Comparison of ENCODE assay signal across 19 cellular contexts in genomic region chr13:75137911-75138571, GRCh38.
DNase-seq lines count a peak whose midpoint lies in the region; ATAC-seq, FAIRE-seq and TF ChIP-seq lines count a peak whose summit lies in the region.
"Had no signal": no experiment of that assay in that cellular context is flagged by ENCODE, and none has a peak within 500 bp of the region (broad histone marks: within the 10 kb centered on the region; RNA-seq: fewer than 3 reads in every experiment).

No MANE protein-coding gene starts in this region.

- no peaks in the 10 kb centered on the region for H4K20me1 ChIP-seq in GM23248 (ENCODE audit: insufficient read depth)
- H4K20me1 ChIP-seq in astrocyte (ENCODE audit: insufficient read depth, low read length): no peaks in the 10 kb centered on the region
- no peaks in the 10 kb centered on the region for H4K20me1 ChIP-seq in endothelial cell of umbilical vein (replicated peaks; ENCODE audit: control insufficient read depth, extremely low read depth, insufficient read depth, low read length)

- H2BK5ac ChIP-seq in mesenchymal stem cell (ENCODE audit: low read depth, low read length, poor library complexity, severe bottlenecking): peak overlapping the region; percentile 86

- no peak for TF ChIP-seq CTCF in astrocyte (IDR thresholded peaks at IDR 0.05; ENCODE audit: insufficient read depth, low read depth, low read length)
- no peak for TF ChIP-seq CTCF in endothelial cell of umbilical vein (IDR thresholded peaks at IDR 0.05; ENCODE audit: extremely low read depth in 1 of 2, insufficient read depth in 1 of 2, low read depth in 1 of 2, low read length in 2 of 2)

- H3K4me1 Mint-ChIP-seq in astrocyte (ENCODE audit: low read depth, unreplicated experiment): peaks cover 43% of the 10 kb centered on the region
- H3K4me1 Mint-ChIP-seq: B cell; CD4-positive, alpha-beta memory T cell had no signal

- no peaks in the 10 kb centered on the region for H3K27me3 Mint-ChIP-seq in astrocyte (ENCODE audit: low read depth, unreplicated experiment)
- H3K27me3 Mint-ChIP-seq: B cell had no signal

- no peak overlapping the region for H3K18ac ChIP-seq in mesenchymal stem cell (ENCODE audit: low read depth in 1 of 2, low read length in 2 of 2)

- H3K27ac ChIP-seq in GM23248: no peak overlapping the region
- no peak overlapping the region for H3K27ac ChIP-seq in astrocyte (ENCODE audit: low read depth, low read length)
- H3K27ac ChIP-seq in endothelial cell of umbilical vein (ENCODE audit: insufficient read depth, low read depth, low read length): no peak overlapping the region
- no peak overlapping the region for H3K27ac ChIP-seq in mesenchymal stem cell (ENCODE audit: low read length, poor library complexity, severe bottlenecking)
- H3K27ac ChIP-seq: C4-2B, HL-60 had no signal

- WGBS in GM23248 (ENCODE audit: low coverage in 1 of 2, low lambda C conversion rate in 2 of 2, missing lambda C conversion rate in 2 of 2), 2 experiments: 54 to 57% methylated on average over 3 of the region's 3 CpGs
- WGBS in mesenchymal stem cell: 95% methylated on average over 3 of the region's 3 CpGs

- H3K9me1 ChIP-seq in endothelial cell of umbilical vein (replicated peaks; ENCODE audit: control insufficient read depth, extremely low read depth, insufficient read depth, low read length): no peaks in the 10 kb centered on the region

- H2BK120ac ChIP-seq in mesenchymal stem cell (ENCODE audit: low read depth, low read length): no peak overlapping the region

- POLR2A ChIA-PET in endothelial cell of umbilical vein (lab: Charles Lee): no interaction called here

- no peaks in the 10 kb centered on the region for H3K9me2 ChIP-seq in GM23248 (ENCODE audit: insufficient read depth)

- H3K9me3 Mint-ChIP-seq in astrocyte (ENCODE audit: unreplicated experiment): peaks cover 8% of the 10 kb centered on the region

- in situ Hi-C loops in GM23248 (cut with MboI): no loop called here

- no peaks in the 10 kb centered on the region for H3K79me2 ChIP-seq in GM23248 (ENCODE audit: insufficient read depth)
- H3K79me2 ChIP-seq in astrocyte (ENCODE audit: insufficient read depth, low read length): no peaks in the 10 kb centered on the region
- H3K79me2 ChIP-seq in endothelial cell of umbilical vein (ENCODE audit: control insufficient read depth, insufficient read depth, low read length): no peaks in the 10 kb centered on the region

- H3K27ac Mint-ChIP-seq in astrocyte (ENCODE audit: unreplicated experiment): peak overlapping the region; percentile 64
- H3K27ac Mint-ChIP-seq: B cell; CD4-positive, alpha-beta memory T cell had no signal

- H4K91ac ChIP-seq in mesenchymal stem cell (ENCODE audit: low read length): no peak overlapping the region

- no peak overlapping the region for H4K8ac ChIP-seq in mesenchymal stem cell (ENCODE audit: low read length)

- H3K4me2 ChIP-seq in GM23248 (ENCODE audit: unreplicated experiment) (no peak overlapping the region), astrocyte (ENCODE audit: low read length) (no peak overlapping the region), endothelial cell of umbilical vein (ENCODE audit: insufficient read depth, low read length) (no peak overlapping the region), mesenchymal stem cell (ENCODE audit: low read length, poor library complexity, severe bottlenecking) (no peak overlapping the region)

- H3K9me3 ChIP-seq in GM23248 (ENCODE audit: low read depth) (no peaks in the 10 kb centered on the region), astrocyte (ENCODE audit: insufficient read depth, low read depth, low read length) (no peaks in the 10 kb centered on the region), endothelial cell of umbilical vein (replicated peaks; ENCODE audit: control insufficient read depth, insufficient read depth, low read length) (no peaks in the 10 kb centered on the region), mesenchymal stem cell (ENCODE audit: control insufficient read depth, low read length) (peaks cover 26% of the 10 kb centered on the region)

- H3K9ac ChIP-seq in GM23248 (no peak overlapping the region), astrocyte (ENCODE audit: low read length) (no peak overlapping the region), endothelial cell of umbilical vein (replicated peaks; ENCODE audit: extremely low read depth, insufficient read depth, low read length) (no peak overlapping the region), mesenchymal stem cell (ENCODE audit: low read length) (no peak overlapping the region)

- H3K36me3 Mint-ChIP-seq in astrocyte (ENCODE audit: low read depth, unreplicated experiment): no peaks in the 10 kb centered on the region
- H3K36me3 Mint-ChIP-seq: CD4-positive, alpha-beta memory T cell had no signal

- H3K36me3 ChIP-seq in GM23248 (ENCODE audit: low read depth) (no peaks in the 10 kb centered on the region), astrocyte (ENCODE audit: insufficient read depth, low read length) (no peaks in the 10 kb centered on the region), endothelial cell of umbilical vein (ENCODE audit: control insufficient read depth in 2 of 2, extremely low read depth in 1 of 2, insufficient read depth in 2 of 2, low read length in 2 of 2) (no peaks in the 10 kb centered on the region), mesenchymal stem cell (ENCODE audit: control insufficient read depth in 1 of 2, insufficient read depth in 2 of 2, low read depth in 1 of 2, low read length in 2 of 2) (no peaks in the 10 kb centered on the region)

- H2BK12ac ChIP-seq in mesenchymal stem cell (ENCODE audit: low read length in 2 of 2): no peak overlapping the region

- H3K14ac ChIP-seq in mesenchymal stem cell (ENCODE audit: low read length in 2 of 2): no peak overlapping the region

- CTCF ChIA-PET in endothelial cell of umbilical vein (lab: Charles Lee): interaction anchor here (1.7 kb wide), 1 partner anchor 82 kb away, joined by 7 read pairs; no protein-coding TSS in a partner anchor

- DNase-seq in GM23248 (peak; percentile 7), astrocyte (ENCODE audit: low read depth) (no peak), endothelial cell of umbilical vein (ENCODE audit: low read depth, low spot score) (peak; percentile 76), mesenchymal stem cell (no peak), D341Med (ENCODE audit: low spot score) (no peak), NCI-H2227 (lab: John Stamatoyannopoulos, UW; ENCODE audit: unreplicated experiment) (no peak), T-helper 9 cell (no peak)
- DNase-seq: ACHN; CD4-positive, alpha-beta memory T cell; DMS153; DND-41; GDM1; H7 had no signal

- no peak overlapping the region for H3K4me3 Mint-ChIP-seq in astrocyte (ENCODE audit: unreplicated experiment)
- H3K4me3 Mint-ChIP-seq: B cell; CD4-positive, alpha-beta memory T cell had no signal

- H3K23ac ChIP-seq in mesenchymal stem cell (ENCODE audit: low read length in 2 of 2): no peak overlapping the region

- peaks cover 20% of the 10 kb centered on the region for H3F3A ChIP-seq in GM23248 (ENCODE audit: insufficient read depth)

- H3K4ac ChIP-seq in mesenchymal stem cell (ENCODE audit: low read depth in 1 of 2, low read length in 2 of 2): no peak overlapping the region

- H2AFZ ChIP-seq in GM23248: no peak overlapping the region
- H2AFZ ChIP-seq in astrocyte (ENCODE audit: low read depth, low read length): no peak overlapping the region
- no peak overlapping the region for H2AFZ ChIP-seq in endothelial cell of umbilical vein (ENCODE audit: low read depth, low read length)
- peak overlapping the region; percentile 14 for H2AFZ ChIP-seq in mesenchymal stem cell (ENCODE audit: low read depth, low read length)

- no TSS peak for BruUV-seq in endothelial cell of umbilical vein (replicated peaks; lab: Mats Ljungman, UMichigan)

- no peak for TF ChIP-seq POLR2A in endothelial cell of umbilical vein (IDR thresholded peaks at IDR 0.05; ENCODE audit: low read depth, low read length)

- peak overlapping the region; percentile 93 for H2AK5ac ChIP-seq in mesenchymal stem cell (ENCODE audit: low read length, severe bottlenecking)

- ATAC-seq in GM21390 (IDR thresholded peaks at IDR 0.05; ENCODE audit: unreplicated experiment): no peak

- H3K27me3 ChIP-seq in GM23248 (replicated peaks; ENCODE audit: insufficient read depth) (no peaks in the 10 kb centered on the region), astrocyte (ENCODE audit: insufficient read depth, low read length) (no peaks in the 10 kb centered on the region), endothelial cell of umbilical vein (ENCODE audit: control insufficient read depth in 2 of 2, insufficient read depth in 2 of 2, low read length in 2 of 2) (no peaks in the 10 kb centered on the region), mesenchymal stem cell (ENCODE audit: control insufficient read depth in 1 of 2, insufficient read depth in 1 of 2, low read length in 2 of 2) (no peaks in the 10 kb centered on the region)

- H3K4me1 ChIP-seq in GM23248 (ENCODE audit: insufficient read depth): peaks cover 37% of the 10 kb centered on the region
- H3K4me1 ChIP-seq in astrocyte (ENCODE audit: insufficient read depth, low read length): peaks cover 9% of the 10 kb centered on the region
- H3K4me1 ChIP-seq in endothelial cell of umbilical vein (ENCODE audit: control insufficient read depth, extremely low read depth, insufficient read depth, low read length): peaks cover 7% of the 10 kb centered on the region
- peaks cover 4% of the 10 kb centered on the region for H3K4me1 ChIP-seq in mesenchymal stem cell (ENCODE audit: control insufficient read depth, insufficient read depth, low read depth, low read length)

- H3K4me3 ChIP-seq in GM23248 (no peak overlapping the region), astrocyte (ENCODE audit: insufficient read depth, low read depth, low read length) (no peak overlapping the region), endothelial cell of umbilical vein (replicated peaks in 1 of 3; ENCODE audit: insufficient read depth in 1 of 3, low read depth in 1 of 3, low read length in 3 of 3) (no peak overlapping the region), mesenchymal stem cell (ENCODE audit: insufficient read depth in 1 of 2, low read depth in 1 of 2, low read length in 2 of 2) (no peak overlapping the region)

- dilution Hi-C loops in endothelial cell of umbilical vein (cut with MboI; ENCODE audit: extremely low pct_ligation_motif_present, low sequenced_read_pairs): no loop called here

- no peaks in the 10 kb centered on the region for H3K79me1 ChIP-seq in mesenchymal stem cell (replicated peaks; ENCODE audit: low read length, poor library complexity, severe bottlenecking)

- no peak for FAIRE-seq in astrocyte (lab: Jason Lieb, UNC)
- no peak for FAIRE-seq in endothelial cell of umbilical vein (lab: Jason Lieb, UNC)
- FAIRE-seq: D721Med, GM19239 had no signal

- no peak overlapping the region for H2BK15ac ChIP-seq in mesenchymal stem cell (ENCODE audit: low read depth, poor library complexity, severe bottlenecking)

- intact Hi-C loops in endothelial cell of umbilical vein (cut with micrococcal nuclease): loop anchor here (5.0 kb wide), 2 partner anchors 266 to 311 kb away; no protein-coding TSS in a partner anchor

TF ChIP-seq in endothelial cell of umbilical vein, 7 proteins besides CTCF, POLR2A, EP300 and RAD21:
- TF ChIP-seq EZH2 (IDR thresholded peaks at IDR 0.05; ENCODE audit: borderline replicate concordance, low read depth, low read length, severe bottlenecking) (no peak), FOS (IDR thresholded peaks at IDR 0.05; ENCODE audit: borderline replicate concordance, insufficient read depth, low read length) (no peak), MYC (IDR thresholded peaks at IDR 0.05; ENCODE audit: low read depth, low read length) (no peak)

Comparison
In these comparisons a context has a peak if more than half of its experiments do, and no peak if none do; other contexts are left out.
1. DNase-seq: peak in GM23248 (single experiment) and endothelial cell of umbilical vein (single experiment); none in astrocyte (single experiment), mesenchymal stem cell (single experiment), D341Med (single experiment), NCI-H2227 (single experiment) and T-helper 9 cell (single experiment).